ENCODE assay signal across 8 cellular contexts in genomic region chr9:129459550-129460322, GRCh38.
DNase-seq lines count a peak whose midpoint lies in the region; ATAC-seq, FAIRE-seq and TF ChIP-seq lines count a peak whose summit lies in the region.

No MANE protein-coding gene starts in this region.

- POLR2A ChIA-PET in OCI-LY7 (lab: Charles Lee): interaction anchor here (0.9 kb wide), 1 partner anchor 120 kb away, joined by 3 read pairs; no protein-coding TSS in a partner anchor

- CTCF ChIA-PET in OCI-LY7 (lab: Charles Lee; ENCODE audit: unreplicated experiment): interaction anchor here (0.6 kb wide), 1 partner anchor 475 kb away, joined by 3 read pairs; no protein-coding TSS in a partner anchor

- no peaks in the 10 kb centered on the region for H3K9me3 Mint-ChIP-seq in dendritic cell treated with granulocyte-macrophage colony-stimulating factor and Interleukin-4, amounts not matched to agents 40 ng/mL and 50 ng/mL, for 4 days

- no peaks in the 10 kb centered on the region for H3K36me3 Mint-ChIP-seq in dendritic cell treated with granulocyte-macrophage colony-stimulating factor and Interleukin-4, amounts not matched to agents 40 ng/mL and 50 ng/mL, for 4 days (ENCODE audit: low read depth)

- H3K4me2 ChIP-seq in BLaER1 treated with 17β-estradiol and CSF1 and Interleukin-3, amounts not matched to agents 10 nM and 100 nM: peak overlapping the region; percentile 83 to 96 (median 93)
- H3K4me2 ChIP-seq in OCI-LY7 (ENCODE audit: low read length) (peak overlapping the region; percentile 47), osteoblast (ENCODE audit: insufficient read depth, low read length) (no peak overlapping the region)

- no TSS peak for BruUV-seq in OCI-LY7 (replicated peaks; lab: Mats Ljungman, UMichigan)

- H3K36me3 ChIP-seq in BLaER1 treated with 17β-estradiol and CSF1 and Interleukin-3, amounts not matched to agents 10 nM and 100 nM: no peaks in the 10 kb centered on the region
- no peaks in the 10 kb centered on the region for H3K36me3 ChIP-seq in OCI-LY7 (ENCODE audit: insufficient read depth, low read length)
- H3K36me3 ChIP-seq in osteoblast (ENCODE audit: insufficient read depth, low read length): no peaks in the 10 kb centered on the region

- no peak overlapping the region for H3K4me3 Mint-ChIP-seq in dendritic cell treated with granulocyte-macrophage colony-stimulating factor and Interleukin-4, amounts not matched to agents 40 ng/mL and 50 ng/mL, for 4 days

- H4K20me1 ChIP-seq in BLaER1 treated with 17β-estradiol and CSF1 and Interleukin-3, amounts not matched to agents 10 nM and 100 nM: no peaks in the 10 kb centered on the region
- H4K20me1 ChIP-seq in OCI-LY7 (ENCODE audit: insufficient read depth, low read length): no peaks in the 10 kb centered on the region
- H4K20me1 ChIP-seq in osteoblast (ENCODE audit: insufficient read depth, low read length): no peaks in the 10 kb centered on the region

- H3K9me2 ChIP-seq in OCI-LY7 (ENCODE audit: insufficient read depth, low read length): no peaks in the 10 kb centered on the region

- peaks cover 65 to 82% (median 77%) of the 10 kb centered on the region in 10 experiments for H3K4me1 ChIP-seq in BLaER1 treated with 17β-estradiol and CSF1 and Interleukin-3, amounts not matched to agents 10 nM and 100 nM
- peaks cover 24% of the 10 kb centered on the region for H3K4me1 ChIP-seq in OCI-LY7 (ENCODE audit: insufficient read depth, low read length, poor library complexity, severe bottlenecking)
- peaks cover 30% of the 10 kb centered on the region for H3K4me1 ChIP-seq in osteoblast (ENCODE audit: insufficient read depth, low read length)

- H2AFZ ChIP-seq in OCI-LY7 (ENCODE audit: low read length) (peak overlapping the region; percentile 40), osteoblast (ENCODE audit: low read length) (no peak overlapping the region)

- no peaks in the 10 kb centered on the region for H3K9me3 ChIP-seq in BLaER1 treated with 17β-estradiol and CSF1 and Interleukin-3, amounts not matched to agents 10 nM and 100 nM (replicated peaks in 1 of 11)
- H3K9me3 ChIP-seq in OCI-LY7 (ENCODE audit: low read length) (no peaks in the 10 kb centered on the region), osteoblast (ENCODE audit: low read depth, low read length) (no peaks in the 10 kb centered on the region)

- TF ChIP-seq CTCF in OCI-LY7 (conservative IDR thresholded peaks at IDR 0.05; ENCODE audit: low read length) (no peak), osteoblast (IDR thresholded peaks at IDR 0.05; ENCODE audit: extremely low read depth, low read depth, low read length) (no peak)

- peak overlapping the region; percentile 99 for H3K27ac Mint-ChIP-seq in dendritic cell treated with granulocyte-macrophage colony-stimulating factor and Interleukin-4, amounts not matched to agents 40 ng/mL and 50 ng/mL, for 4 days

- intact Hi-C loops in OCI-LY7 (cut with micrococcal nuclease; ENCODE audit: unreplicated experiment): no loop called here
- intact Hi-C loops in dendritic cell treated with granulocyte-macrophage colony-stimulating factor and Interleukin-4, amounts not matched to agents 40 ng/mL and 50 ng/mL, for 4 days (cut with micrococcal nuclease): loop anchor here (1.0 kb wide), 1 partner anchor 37 kb away; no protein-coding TSS in a partner anchor

- TF ChIP-seq POLR2A in H54 (IDR thresholded peaks at IDR 0.05; ENCODE audit: low read depth, low read length): no peak

- H3K79me2 ChIP-seq in OCI-LY7 (ENCODE audit: insufficient read depth, low read depth, low read length): no peaks in the 10 kb centered on the region
- no peaks in the 10 kb centered on the region for H3K79me2 ChIP-seq in osteoblast (ENCODE audit: insufficient read depth, low read length)

- ATAC-seq in GM19328 (IDR thresholded peaks at IDR 0.05; ENCODE audit: unreplicated experiment) (no peak), GM19452 (IDR thresholded peaks at IDR 0.05; ENCODE audit: unreplicated experiment) (no peak)

- DNase-seq in OCI-LY7 (ENCODE audit: low spot score) (peak; percentile 14), osteoblast (ENCODE audit: insufficient read length, low spot score, missing footprints) (peak; percentile 83), H54 (ENCODE audit: insufficient read length, low spot score) (no peak), NCI-H1417 treated with DMSO at 0.1 percent for 48 hours (lab: John Stamatoyannopoulos, UW) (no peak)

- peak overlapping the region; percentile 82 to 99 (median 95) for H3K27ac ChIP-seq in BLaER1 treated with 17β-estradiol and CSF1 and Interleukin-3, amounts not matched to agents 10 nM and 100 nM
- H3K27ac ChIP-seq in OCI-LY7 (ENCODE audit: low read depth, low read length, poor library complexity, severe bottlenecking) (peak overlapping the region; percentile 4), osteoblast (ENCODE audit: low read depth, low read length) (no peak overlapping the region)

- peaks cover 59% of the 10 kb centered on the region for H3K4me1 Mint-ChIP-seq in dendritic cell treated with granulocyte-macrophage colony-stimulating factor and Interleukin-4, amounts not matched to agents 40 ng/mL and 50 ng/mL, for 4 days (ENCODE audit: low read depth)

- no peaks in the 10 kb centered on the region for H3K27me3 ChIP-seq in BLaER1 treated with 17β-estradiol and CSF1 and Interleukin-3, amounts not matched to agents 10 nM and 100 nM
- H3K27me3 ChIP-seq in osteoblast (ENCODE audit: insufficient read depth, low read length): no peaks in the 10 kb centered on the region

- H3K4me3 ChIP-seq in BLaER1 treated with 17β-estradiol and CSF1 and Interleukin-3, amounts not matched to agents 10 nM and 100 nM: peak overlapping the region in 7 of 10 experiments; percentile 14 to 43 (median 41); a peak in 13 of 20 replicates
- H3K4me3 ChIP-seq in OCI-LY7 (ENCODE audit: low read depth, low read length, poor library complexity, severe bottlenecking) (peak overlapping the region; percentile 46), osteoblast (ENCODE audit: insufficient read depth, low read length) (no peak overlapping the region)

- FAIRE-seq in H54 (lab: Jason Lieb, UNC): no peak

- peaks cover 3% of the 10 kb centered on the region for H3K27me3 Mint-ChIP-seq in dendritic cell treated with granulocyte-macrophage colony-stimulating factor and Interleukin-4, amounts not matched to agents 40 ng/mL and 50 ng/mL, for 4 days

- peak overlapping the region; percentile 71 to 89 (median 82) for H3K9ac ChIP-seq in BLaER1 treated with 17β-estradiol and CSF1 and Interleukin-3, amounts not matched to agents 10 nM and 100 nM

Comparison
In these comparisons a context has a peak if more than half of its experiments do, and no peak if none do; other contexts are left out.
1. DNase-seq: peak in OCI-LY7 (single experiment) and osteoblast (single experiment); none in H54 (single experiment) and NCI-H1417 treated with DMSO at 0.1 percent for 48 hours (single experiment).